ENCODE assay signal across 11 cellular contexts in the genomic region with DNA sequence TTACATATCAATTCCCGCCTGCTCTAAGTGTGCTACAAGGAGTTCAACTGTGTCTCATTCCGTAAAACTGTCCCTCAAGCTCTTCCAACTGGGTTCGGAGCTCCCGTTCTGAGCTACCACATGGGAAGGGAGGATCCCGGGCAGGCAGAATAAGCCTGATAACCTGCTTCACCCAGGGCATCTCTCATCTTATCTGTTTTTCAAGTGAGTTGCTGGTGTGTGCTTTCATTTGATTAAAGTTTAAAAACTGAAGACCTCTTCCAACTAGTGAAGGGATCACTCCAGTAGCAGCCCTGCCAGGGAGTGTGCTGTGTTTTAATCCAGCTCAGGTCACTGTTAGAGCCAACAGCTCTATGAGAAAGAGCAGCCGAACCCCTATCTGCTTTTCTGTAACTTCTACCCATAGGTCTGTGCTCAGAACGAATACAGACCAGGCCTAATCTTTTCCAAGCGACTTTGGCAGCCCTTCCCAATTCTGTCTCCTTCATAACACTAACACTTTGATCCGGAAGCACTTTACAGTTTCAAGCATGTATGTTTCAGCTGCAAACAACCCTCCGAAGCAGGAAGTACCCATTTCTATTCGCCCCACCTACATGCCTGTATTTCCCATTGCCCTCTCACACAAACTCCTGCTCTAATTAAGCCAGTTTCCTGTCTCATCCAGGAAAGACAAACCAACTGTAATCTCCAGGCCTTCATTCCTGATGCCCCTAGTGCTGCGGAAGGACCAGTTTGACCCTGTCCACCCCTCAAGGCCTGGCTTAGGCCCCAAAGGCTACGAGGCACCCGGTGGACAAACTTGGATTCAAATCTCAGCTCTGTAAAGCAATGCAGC.
DNase-seq lines count a peak whose midpoint lies in the region; ATAC-seq and TF ChIP-seq lines count a peak whose summit lies in the region.
"Had no signal": no experiment of that assay in that cellular context is flagged by ENCODE, and none has a peak within 500 bp of the region (broad histone marks: within the 10 kb centered on the region; RNA-seq: fewer than 3 reads in every experiment).

No MANE protein-coding gene starts in this region.

- peaks cover 1% of the 10 kb centered on the region for H3K4me1 ChIP-seq in urinary bladder (ENCODE audit: insufficient read depth)

- TF ChIP-seq CTCF in chondrocyte (IDR thresholded peaks at IDR 0.05) (no peak), mesothelial cell of epicardium (IDR thresholded peaks at IDR 0.05; ENCODE audit: unreplicated experiment) (no peak)

- ATAC-seq in Right ventricle myocardium inferior (peak; percentile 18), GM18868 (IDR thresholded peaks at IDR 0.05; ENCODE audit: unreplicated experiment) (no peak), HG02759 (IDR thresholded peaks at IDR 0.05; ENCODE audit: unreplicated experiment) (no peak)

- peak overlapping the region; percentile 49 for H3K27ac ChIP-seq in urinary bladder (ENCODE audit: low read depth)

- H3K9me3 Mint-ChIP-seq in chondrocyte (ENCODE audit: low read depth) (no peaks in the 10 kb centered on the region), mesothelial cell of epicardium (no peaks in the 10 kb centered on the region)

- intact Hi-C loops in Right ventricle myocardium inferior (cut with DNase I), result loop anchor here (5.0 kb wide), 1 partner anchor 59 kb away; a partner anchor contains a TSS
- intact Hi-C loops in cardiac septum (cut with DNase I), result loop anchor here (5.0 to 10.0 kb wide), 2 partner anchors 121 to 126 kb away; no protein-coding TSS in a partner anchor

- H3K27ac Mint-ChIP-seq in chondrocyte (ENCODE audit: unreplicated experiment) (peak overlapping the region; percentile 45), mesothelial cell of epicardium (peak overlapping the region; percentile 14)

- H3K36me3 Mint-ChIP-seq in chondrocyte (ENCODE audit: low read depth) (peaks cover 20% of the 10 kb centered on the region), mesothelial cell of epicardium (peaks cover 37% of the 10 kb centered on the region)

- 58% methylated on average over 14 of the region's 14 CpGs for WGBS in urinary bladder

- DNase-seq in Right ventricle myocardium inferior (ENCODE audit: missing footprints) (no peak), cardiac septum (ENCODE audit: low spot score) (no peak), chondrocyte (ENCODE audit: low spot score) (no peak), mesothelial cell of epicardium (ENCODE audit: low spot score in 2 of 2, unreplicated experiment in 2 of 2) (no peak), SK-N-DZ (ENCODE audit: low spot score) (no peak)
- DNase-seq: activated gamma-delta T cell treated with Interleukin-2 at 50 U/mL for 16 hours, IMR-90, NCI-H2029 had no signal

- no peaks in the 10 kb centered on the region for H3K27me3 Mint-ChIP-seq in chondrocyte (ENCODE audit: low read depth)
- no peaks in the 10 kb centered on the region for H3K27me3 Mint-ChIP-seq in mesothelial cell of epicardium (ENCODE audit: low read depth)

- no peaks in the 10 kb centered on the region for H3K36me3 ChIP-seq in urinary bladder (ENCODE audit: insufficient read depth)

- peaks cover 22% of the 10 kb centered on the region for H3K4me1 Mint-ChIP-seq in chondrocyte (ENCODE audit: low read depth)
- peaks cover 14% of the 10 kb centered on the region for H3K4me1 Mint-ChIP-seq in mesothelial cell of epicardium

- H3K4me3 ChIP-seq in urinary bladder (ENCODE audit: low read depth, low read length), result no peak overlapping the region

- H3K4me3 Mint-ChIP-seq in chondrocyte (ENCODE audit: unreplicated experiment) (no peak overlapping the region), mesothelial cell of epicardium (no peak overlapping the region)
